In the genomic region with DNA sequence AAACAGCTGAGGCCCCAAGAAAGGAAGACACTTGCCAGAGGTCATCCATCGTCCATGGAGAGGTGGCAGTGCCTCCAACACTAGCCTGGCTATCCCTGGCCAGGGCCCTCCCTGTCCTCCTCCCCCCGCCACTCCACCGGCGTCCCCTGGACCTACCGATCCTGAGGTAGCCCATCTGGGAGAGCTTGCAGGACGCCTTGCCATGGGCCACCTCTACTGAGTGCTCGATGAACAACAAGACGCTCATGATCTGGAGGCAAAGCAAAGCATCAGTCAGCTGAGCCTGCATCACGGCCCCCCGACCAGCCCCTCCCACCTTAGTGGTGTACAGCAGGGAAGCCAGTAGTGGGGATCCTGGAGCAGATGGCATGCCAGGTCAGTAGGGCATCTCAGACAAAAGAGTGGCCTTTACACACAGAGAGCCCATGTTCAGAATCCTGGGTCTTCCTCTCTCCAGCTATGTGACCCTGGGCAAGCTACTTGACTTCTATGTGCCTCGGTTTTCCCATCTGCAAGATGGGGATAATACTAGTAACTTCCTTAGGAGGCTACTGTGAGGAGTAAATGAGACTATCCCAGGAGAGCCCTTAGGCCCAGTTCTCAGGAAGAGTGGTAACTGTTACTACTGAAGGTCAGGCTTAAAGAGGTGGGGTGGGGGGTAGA, we compare ENCODE assay signal across 19 cellular contexts. TPM values are rescaled to one million over a fixed set of nuclear protein-coding genes. Genes with fewer than 3 reads are reported as not detected.
A peak's percentile ranks its signal among the peaks of the same experiment; 100 is the strongest.
DNase-seq lines count a peak whose midpoint lies in the region; ATAC-seq and TF ChIP-seq lines count a peak whose summit lies in the region.
"Had no signal": no experiment of that assay in that cellular context is flagged by ENCODE, and none has a peak within 500 bp of the region (broad histone marks: within the 10 kb centered on the region; RNA-seq: fewer than 3 reads in every experiment).

No MANE protein-coding gene starts in this region.

- no peak for TF ChIP-seq POLR2A in spleen (IDR thresholded peaks at IDR 0.05)
- no peak for TF ChIP-seq POLR2A in adrenal gland (IDR thresholded peaks at IDR 0.05)

- 80 to 94% (median 89%) methylated on average over 4 to 11 of the region's 11 CpGs for WGBS in spleen, 5 donors
- WGBS in adrenal gland, 4 donors: 83 to 94% (median 88%) methylated on average over 6 to 11 of the region's 11 CpGs

- H3K36me3 ChIP-seq in KMS-11 (ENCODE audit: insufficient read depth) (no peaks in the 10 kb centered on the region; the same call in 1 of the 2 replicates), spleen (peaks cover 4 to 90% (median 51%) of the 10 kb centered on the region in 6 donors), adrenal gland (replicated peaks in 1 of 2) (peaks cover 0 to 14% of the 10 kb centered on the region in 2 donors)
- H3K36me3 ChIP-seq: brain microvascular endothelial cell, HAP-1, sigmoid colon had no signal

- H3K79me2 ChIP-seq in KMS-11 (ENCODE audit: insufficient read depth, low read depth): no peaks in the 10 kb centered on the region; the same call in 1 of the 2 replicates

- H3K9ac ChIP-seq in KMS-11: no peak overlapping the region

- H3K27ac ChIP-seq in KMS-11 (0 out of 2 replicates have a peak overlapping the region, but pooled peaks have one; percentile 90), spleen (peak overlapping the region; percentile 22 to 99 (median 96)), adrenal gland (no peak overlapping the region)
- H3K27ac ChIP-seq: brain microvascular endothelial cell, sigmoid colon had no signal

- H3K4me2 ChIP-seq in KMS-11: no peak overlapping the region; the same call in 1 of the 2 replicates

- TF ChIP-seq CTCF in KMS-11 (conservative IDR thresholded peaks at IDR 0.05; ENCODE audit: low read depth, low read length) (no peak), spleen (IDR thresholded peaks at IDR 0.05 in 8 of 11, conservative IDR thresholded peaks at IDR 0.05 in 3 of 11) (no peak), adrenal gland (IDR thresholded peaks at IDR 0.05) (no peak)

- H2AFZ ChIP-seq in KMS-11 (ENCODE audit: low read depth): no peak overlapping the region

- peaks cover 51% of the 10 kb centered on the region for H3K4me1 ChIP-seq in KMS-11 (ENCODE audit: low read depth, poor library complexity, severe bottlenecking)
- H3K4me1 ChIP-seq in spleen: peaks cover 62 to 100% (median 80%) of the 10 kb centered on the region in 6 donors
- peaks cover 5 to 14% of the 10 kb centered on the region in 2 donors for H3K4me1 ChIP-seq in adrenal gland (replicated peaks in 1 of 2)
- H3K4me1 ChIP-seq: HAP-1, sigmoid colon had no signal

- CTCF ChIA-PET in activated CD4-positive, alpha-beta T cell treated with anti-CD3 and anti-CD28 coated beads, Interleukin-2, amount 10 ng/mL, durations not matched to agents 7 days and 5 days (lab: Charles Lee): interaction anchor here (0.9 to 8.3 kb wide), 5 partner anchors 10 to 23 kb away, joined by 3 to 63 read pairs (median 5); a partner anchor contains a TSS

- DNase-seq in activated CD4-positive, alpha-beta T cell treated with anti-CD3 and anti-CD28 coated beads, Interleukin-2, amount 10 ng/mL, durations not matched to agents 7 days and 5 days: no peak
- DNase-seq in activated CD4-positive, alpha-beta T cell treated with anti-CD3 and anti-CD28 coated beads, Interleukin-2, amount 50 U/mL, for 1 hour: no peak
- DNase-seq in activated naive CD8-positive, alpha-beta T cell treated with anti-CD3 and anti-CD28 coated beads, Interleukin-2, amount 50 U/mL, for 24 hours: no peak
- DNase-seq in spleen (peak; percentile 78), pons (ENCODE audit: low spot score) (no peak), adrenal gland (no peak)
- DNase-seq: activated effector memory CD4-positive, alpha-beta T cell treated with anti-CD3 and anti-CD28 coated beads, Interleukin-2, amount 50 U/mL, for 16 hours; brain microvascular endothelial cell; dermis blood vessel endothelial cell; GDM1; midbrain; NCI-H1048; NK-92 treated with Interleukin-12 subunit alpha and Interleukin-12 subunit beta, amount 100 ng/mL, for 24 hours; sigmoid colon had no signal

- H3K27me3 ChIP-seq in KMS-11 (ENCODE audit: insufficient read depth, low read depth): no peaks in the 10 kb centered on the region; the same call in 1 of the 2 replicates
- H3K27me3 ChIP-seq in spleen (replicated peaks in 1 of 7): no peaks in the 10 kb centered on the region
- H3K27me3 ChIP-seq in adrenal gland: no peaks in the 10 kb centered on the region
- H3K27me3 ChIP-seq: sigmoid colon had no signal

- H3K27me3 Mint-ChIP-seq in activated CD4-positive, alpha-beta T cell treated with anti-CD3 and anti-CD28 coated beads, Interleukin-2, amount 10 ng/mL, durations not matched to agents 7 days and 5 days: no peaks in the 10 kb centered on the region
- no peaks in the 10 kb centered on the region for H3K27me3 Mint-ChIP-seq in activated naive CD8-positive, alpha-beta T cell treated with anti-CD3 and anti-CD28 coated beads, Interleukin-2, amount 50 U/mL, for 24 hours
- H3K27me3 Mint-ChIP-seq: type B pancreatic cell had no signal

- H3K9me3 Mint-ChIP-seq in activated CD4-positive, alpha-beta T cell treated with anti-CD3 and anti-CD28 coated beads, Interleukin-2, amount 10 ng/mL, durations not matched to agents 7 days and 5 days: no peaks in the 10 kb centered on the region
- H3K9me3 Mint-ChIP-seq in activated naive CD8-positive, alpha-beta T cell treated with anti-CD3 and anti-CD28 coated beads, Interleukin-2, amount 50 U/mL, for 24 hours: no peaks in the 10 kb centered on the region
- H3K9me3 Mint-ChIP-seq: type B pancreatic cell had no signal

- H3K9me3 ChIP-seq in spleen: no peaks in the 10 kb centered on the region
- no peaks in the 10 kb centered on the region for H3K9me3 ChIP-seq in adrenal gland (replicated peaks in 1 of 3)
- H3K9me3 ChIP-seq: HAP-1, sigmoid colon had no signal

- H3K4me1 Mint-ChIP-seq in activated CD4-positive, alpha-beta T cell treated with anti-CD3 and anti-CD28 coated beads, Interleukin-2, amount 10 ng/mL, durations not matched to agents 7 days and 5 days: peaks cover 93% of the 10 kb centered on the region
- H3K4me1 Mint-ChIP-seq in activated naive CD8-positive, alpha-beta T cell treated with anti-CD3 and anti-CD28 coated beads, Interleukin-2, amount 50 U/mL, for 24 hours: peaks cover 93% of the 10 kb centered on the region

- H3K4me3 Mint-ChIP-seq in activated CD4-positive, alpha-beta T cell treated with anti-CD3 and anti-CD28 coated beads, Interleukin-2, amount 10 ng/mL, durations not matched to agents 7 days and 5 days: no peak overlapping the region
- H3K4me3 Mint-ChIP-seq in activated naive CD8-positive, alpha-beta T cell treated with anti-CD3 and anti-CD28 coated beads, Interleukin-2, amount 50 U/mL, for 24 hours: no peak overlapping the region
- H3K4me3 Mint-ChIP-seq: type B pancreatic cell had no signal

- no peak for ATAC-seq in activated naive CD8-positive, alpha-beta T cell treated with anti-CD3 and anti-CD28 coated beads, Interleukin-2, amount 50 U/mL, for 24 hours
- ATAC-seq in HG02571 (IDR thresholded peaks at IDR 0.05; ENCODE audit: unreplicated experiment): no peak
- ATAC-seq: Right ventricle myocardium inferior had no signal

- intact Hi-C loops in spleen (cut with DNase I; ENCODE audit: low total_unique reads) (no loop called here), adrenal gland (cut with DNase I) (no loop called here)

- H4K20me1 ChIP-seq in KMS-11 (ENCODE audit: insufficient read depth): no peaks in the 10 kb centered on the region

- POLR2A ChIA-PET in activated CD4-positive, alpha-beta T cell treated with anti-CD3 and anti-CD28 coated beads, Interleukin-2, amount 10 ng/mL, durations not matched to agents 7 days and 5 days (lab: Charles Lee): no interaction called here

- H3K36me3 Mint-ChIP-seq in activated CD4-positive, alpha-beta T cell treated with anti-CD3 and anti-CD28 coated beads, Interleukin-2, amount 10 ng/mL, durations not matched to agents 7 days and 5 days (ENCODE audit: low read depth): peaks cover 79% of the 10 kb centered on the region
- H3K36me3 Mint-ChIP-seq in activated naive CD8-positive, alpha-beta T cell treated with anti-CD3 and anti-CD28 coated beads, Interleukin-2, amount 50 U/mL, for 24 hours (ENCODE audit: low read depth): peaks cover 65% of the 10 kb centered on the region
- H3K36me3 Mint-ChIP-seq: type B pancreatic cell had no signal

- no peak overlapping the region for H3K4me3 ChIP-seq in KMS-11 (IDR thresholded peaks at IDR 0.05; ENCODE audit: insufficient read depth, low read depth, low read length)
- H3K4me3 ChIP-seq in spleen: no peak overlapping the region
- H3K4me3 ChIP-seq in adrenal gland: no peak overlapping the region
- H3K4me3 ChIP-seq: HAP-1, sigmoid colon had no signal

- H3K27ac Mint-ChIP-seq in activated CD4-positive, alpha-beta T cell treated with anti-CD3 and anti-CD28 coated beads, Interleukin-2, amount 10 ng/mL, durations not matched to agents 7 days and 5 days: peak overlapping the region; percentile 92
- peak overlapping the region; percentile 97 for H3K27ac Mint-ChIP-seq in activated naive CD8-positive, alpha-beta T cell treated with anti-CD3 and anti-CD28 coated beads, Interleukin-2, amount 50 U/mL, for 24 hours
- H3K27ac Mint-ChIP-seq: type B pancreatic cell had no signal

RNA-seq across cellular contexts. Expression of a gene that starts 15.1 kb away (rescaled TPM):
- total RNA-seq in activated CD4-positive, alpha-beta T cell treated with anti-CD3 and anti-CD28 coated beads, Interleukin-2, amount 10 ng/mL, durations not matched to agents 7 days and 5 days: 100 to 1,000 TPM; 481 to 584 TPM
- 100 to 1,000 TPM; 473 to 747 (median 586) TPM for total RNA-seq in spleen
- polyA plus RNA-seq in spleen: 100 to 1,000 TPM; 419 to 691 (median 502) TPM
- 100 to 1,000 TPM in 5 of 8 donors, 10 to 100 TPM in 3; 24.0 to 176 (median 130) TPM for total RNA-seq in adrenal gland
- polyA plus RNA-seq in adrenal gland: 100 to 1,000 TPM in 1 of 3 donors, 10 to 100 TPM in 2; 85.9 to 177 (median 97.1) TPM

RNA-seq across cellular contexts. Expression of a gene that starts 19.0 kb away (rescaled TPM):
- not detected for total RNA-seq in activated CD4-positive, alpha-beta T cell treated with anti-CD3 and anti-CD28 coated beads, Interleukin-2, amount 10 ng/mL, durations not matched to agents 7 days and 5 days
- total RNA-seq in spleen: 1 to 10 TPM in 1 of 7 donors, under 1 TPM in 5, not detected in 1; 0.30 to 1.1 (median 0.69) TPM
- polyA plus RNA-seq in spleen: under 1 TPM; 0.04 to 0.08 (median 0.06) TPM
- under 1 TPM in 2 of 8 donors, not detected in 6; 0.27 to 0.55 TPM for total RNA-seq in adrenal gland
- polyA plus RNA-seq in adrenal gland: under 1 TPM; 0.05 to 0.10 (median 0.08) TPM
- total RNA-seq: Right ventricle myocardium inferior had no signal

Comparison
In these comparisons a context has a peak if more than half of its experiments do, and no peak if none do; other contexts are left out.
1. H3K27ac ChIP-seq: peak in KMS-11 (single experiment) and spleen (8 of 8); none in adrenal gland (0 of 5).